14 cellular contexts compared by ENCODE assay signal in genomic region chr11:110196241-110196754, GRCh38.
A peak's percentile ranks its signal among the peaks of the same experiment; 100 is the strongest.
DNase-seq lines count a peak whose midpoint lies in the region; ATAC-seq, FAIRE-seq and TF ChIP-seq lines count a peak whose summit lies in the region.
"Had no signal": no experiment of that assay in that cellular context is flagged by ENCODE, and none has a peak within 500 bp of the region (broad histone marks: within the 10 kb centered on the region; RNA-seq: fewer than 3 reads in every experiment).

No MANE protein-coding gene starts in this region.

- H3K4me3 ChIP-seq in HCT116 (replicated peaks in 1 of 2; ENCODE audit: low read depth in 1 of 2, low read length in 2 of 2) (peak overlapping the region in 1 of 2 experiments; percentile 34; a peak in 2 of 4 replicates), astrocyte (ENCODE audit: insufficient read depth, low read depth, low read length) (no peak overlapping the region)
- H3K4me3 ChIP-seq: ascending aorta, gastroesophageal sphincter had no signal

- H2AFZ ChIP-seq in HCT116 (ENCODE audit: low read depth, low read length, poor library complexity, severe bottlenecking) (no peak overlapping the region), astrocyte (ENCODE audit: low read depth, low read length) (no peak overlapping the region)

- POLR2A ChIA-PET in HCT116 (lab: Charles Lee) = no interaction called here

- no peaks in the 10 kb centered on the region for H3K9me3 ChIP-seq in HCT116 (ENCODE audit: control insufficient read depth in 1 of 2, insufficient read depth in 1 of 2, low read depth in 1 of 2, low read length in 2 of 2)
- no peaks in the 10 kb centered on the region for H3K9me3 ChIP-seq in astrocyte (ENCODE audit: insufficient read depth, low read depth, low read length)
- H3K9me3 ChIP-seq: ascending aorta, gastroesophageal sphincter had no signal

- intact Hi-C loops in HCT116 (cut with micrococcal nuclease) = loop anchor here (10.0 kb wide), 1 partner anchor 1239 kb away; no protein-coding TSS in a partner anchor

- H3K4me2 ChIP-seq in HCT116 (ENCODE audit: low read length) (peak overlapping the region; percentile 53), astrocyte (ENCODE audit: low read length) (peak overlapping the region; percentile 62)

- RAD21 ChIA-PET in HCT116 (lab: Charles Lee; ENCODE audit: low non-redundant PET in 1 of 2, low total read pairs in 2 of 2, uncharacterized antibody in 2 of 2, unreplicated experiment in 2 of 2) = no interaction called here

- H3K4me1 ChIP-seq in HCT116 (ENCODE audit: control insufficient read depth in 1 of 2, insufficient read depth in 2 of 2, low read length in 2 of 2) (peaks cover 44 to 46% of the 10 kb centered on the region in 2 experiments), astrocyte (ENCODE audit: insufficient read depth, low read length) (peaks cover 38% of the 10 kb centered on the region)
- H3K4me1 ChIP-seq: ascending aorta, gastroesophageal sphincter had no signal

- peak; percentile 91 for FAIRE-seq in astrocyte (lab: Jason Lieb, UNC)

- peaks cover 38% of the 10 kb centered on the region for H3K4me1 Mint-ChIP-seq in astrocyte (ENCODE audit: low read depth, unreplicated experiment)

- CTCF ChIA-PET in HCT116 (lab: Charles Lee) = interaction anchor here (0.9 to 1.6 kb wide), 2 partner anchors 9 to 11 kb away, joined by 3 to 5 read pairs; no protein-coding TSS in a partner anchor

- no TSS peak for BruUV-seq in HCT116 (replicated peaks; lab: Mats Ljungman, UMichigan)

- H3K36me3 ChIP-seq in HCT116 (ENCODE audit: control insufficient read depth in 1 of 2, insufficient read depth in 2 of 2, low read length in 2 of 2) (no peaks in the 10 kb centered on the region), astrocyte (ENCODE audit: insufficient read depth, low read length) (no peaks in the 10 kb centered on the region)
- H3K36me3 ChIP-seq: ascending aorta, gastroesophageal sphincter had no signal

- no peaks in the 10 kb centered on the region for H3K9me3 Mint-ChIP-seq in astrocyte (ENCODE audit: unreplicated experiment)

- H3K27me3 ChIP-seq in HCT116 (ENCODE audit: insufficient read depth, low read length) = no peaks in the 10 kb centered on the region
- H3K27me3 ChIP-seq in astrocyte (ENCODE audit: insufficient read depth, low read length) = peaks cover 4% of the 10 kb centered on the region
- H3K27me3 ChIP-seq: ascending aorta, gastroesophageal sphincter had no signal

- H3K27ac Mint-ChIP-seq in astrocyte (ENCODE audit: unreplicated experiment) = peak overlapping the region; percentile 58
- H3K27ac Mint-ChIP-seq: B cell had no signal

- ATAC-seq in HCT116 (peak; percentile 37), GM21515 (IDR thresholded peaks at IDR 0.05; ENCODE audit: unreplicated experiment) (no peak)
- ATAC-seq: gastroesophageal sphincter had no signal

- H3K79me2 ChIP-seq in HCT116 (ENCODE audit: insufficient read depth, low read length) (no peaks in the 10 kb centered on the region), astrocyte (ENCODE audit: insufficient read depth, low read length) (no peaks in the 10 kb centered on the region)

- H3K27ac ChIP-seq in HCT116 (ENCODE audit: low read depth, low read length) = peak overlapping the region; percentile 80
- H3K27ac ChIP-seq in astrocyte (ENCODE audit: low read depth, low read length) = no peak overlapping the region
- H3K27ac ChIP-seq: ascending aorta, gastroesophageal sphincter had no signal

- no peak for TF ChIP-seq POLR2A in HCT116 (IDR thresholded peaks at IDR 0.05; ENCODE audit: borderline replicate concordance, extremely low read depth, insufficient read depth, insufficient read length)

- 0 out of 2 replicates have a peak, but pooled peaks cover 3% of the 10 kb centered on the region for H4K20me1 ChIP-seq in HCT116 (ENCODE audit: insufficient read depth)
- peaks cover 4% of the 10 kb centered on the region for H4K20me1 ChIP-seq in astrocyte (ENCODE audit: insufficient read depth, low read length)

- no peak; the same call in 1 of the 2 replicates for TF ChIP-seq RAD21 in HCT116 (IDR thresholded peaks at IDR 0.05; ENCODE audit: low read depth)

- no peak for TF ChIP-seq CTCF in HCT116 (IDR thresholded peaks at IDR 0.05 in 2 of 3, conservative IDR thresholded peaks at IDR 0.05 in 1 of 3; ENCODE audit: borderline replicate concordance in 1 of 3, insufficient read depth in 1 of 3, low read depth in 2 of 3, low read length in 2 of 3)
- no peak for TF ChIP-seq CTCF in astrocyte (IDR thresholded peaks at IDR 0.05; ENCODE audit: insufficient read depth, low read depth, low read length)

- H3K9me2 ChIP-seq in HCT116 (ENCODE audit: insufficient read depth) = no peaks in the 10 kb centered on the region

- H3K4me3 Mint-ChIP-seq in astrocyte (ENCODE audit: unreplicated experiment) = no peak overlapping the region
- H3K4me3 Mint-ChIP-seq: B cell had no signal

- no peaks in the 10 kb centered on the region for H3K27me3 Mint-ChIP-seq in astrocyte (ENCODE audit: low read depth, unreplicated experiment)

- H3K36me3 Mint-ChIP-seq in astrocyte (ENCODE audit: low read depth, unreplicated experiment) = no peaks in the 10 kb centered on the region

- DNase-seq in A172 (ENCODE audit: low spot score) (peak; percentile 69), HCT116 (ENCODE audit: low read depth, low spot score) (peak; percentile 38), astrocyte (ENCODE audit: low read depth) (peak; percentile 84), islet precursor cell (peak; percentile 70), DMS 273 (lab: John Stamatoyannopoulos, UW; ENCODE audit: unreplicated experiment) (no peak), OCI-M1 (lab: John Stamatoyannopoulos, UW) (no peak), NCI-H446 (lab: John Stamatoyannopoulos, UW) (no peak)
- DNase-seq: NCI-H446 treated with DMSO at 0.1 percent for 48 hours; stimulated activated CD4-positive, alpha-beta T cell treated with anti-CD3 and anti-CD28 coated beads, Interleukin-4, amount 100 ng/mL, for 24 hours; T-helper 1 cell had no signal

- peak overlapping the region; percentile 13; the same call in 1 of the 2 replicates for H3K9ac ChIP-seq in HCT116 (ENCODE audit: low read length)
- no peak overlapping the region for H3K9ac ChIP-seq in astrocyte (ENCODE audit: low read length)

TF ChIP-seq in HCT116, 20 proteins besides CTCF, POLR2A, EP300 and RAD21 (continues in another document):
- TF ChIP-seq FOSL1 (IDR thresholded peaks at IDR 0.05; ENCODE audit: low read depth) = peak; percentile 64
- peak; percentile 33; the same call in 1 of the 2 replicates for TF ChIP-seq MAX (IDR thresholded peaks at IDR 0.05)
- TF ChIP-seq ELF1 (IDR thresholded peaks at IDR 0.05; ENCODE audit: borderline replicate concordance, low read depth) = no peak
- TF ChIP-seq EZH2 (IDR thresholded peaks at IDR 0.05) = no peak
- TF ChIP-seq SP1 (IDR thresholded peaks at IDR 0.05; ENCODE audit: low read depth) = peak; percentile 60
- TF ChIP-seq EZH2phosphoT487 (IDR thresholded peaks at IDR 0.05; ENCODE audit: borderline replicate concordance) = no peak
- no peak for TF ChIP-seq POLR2AphosphoS5 (IDR thresholded peaks at IDR 0.05; ENCODE audit: low read depth, low read length)
- TF ChIP-seq, protein P1, sequence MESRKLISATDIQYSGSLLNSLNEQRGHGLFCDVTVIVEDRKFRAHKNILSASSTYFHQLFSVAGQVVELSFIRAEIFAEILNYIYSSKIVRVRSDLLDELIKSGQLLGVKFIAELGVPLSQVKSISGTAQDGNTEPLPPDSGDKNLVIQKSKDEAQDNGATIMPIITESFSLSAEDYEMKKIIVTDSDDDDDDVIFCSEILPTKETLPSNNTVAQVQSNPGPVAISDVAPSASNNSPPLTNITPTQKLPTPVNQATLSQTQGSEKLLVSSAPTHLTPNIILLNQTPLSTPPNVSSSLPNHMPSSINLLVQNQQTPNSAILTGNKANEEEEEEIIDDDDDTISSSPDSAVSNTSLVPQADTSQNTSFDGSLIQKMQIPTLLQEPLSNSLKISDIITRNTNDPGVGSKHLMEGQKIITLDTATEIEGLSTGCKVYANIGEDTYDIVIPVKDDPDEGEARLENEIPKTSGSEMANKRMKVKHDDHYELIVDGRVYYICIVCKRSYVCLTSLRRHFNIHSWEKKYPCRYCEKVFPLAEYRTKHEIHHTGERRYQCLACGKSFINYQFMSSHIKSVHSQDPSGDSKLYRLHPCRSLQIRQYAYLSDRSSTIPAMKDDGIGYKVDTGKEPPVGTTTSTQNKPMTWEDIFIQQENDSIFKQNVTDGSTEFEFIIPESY (IDR thresholded peaks at IDR 0.05; ENCODE audit: extremely low read depth, insufficient replicate concordance, low read length) = no peak
- TF ChIP-seq, protein P2, sequence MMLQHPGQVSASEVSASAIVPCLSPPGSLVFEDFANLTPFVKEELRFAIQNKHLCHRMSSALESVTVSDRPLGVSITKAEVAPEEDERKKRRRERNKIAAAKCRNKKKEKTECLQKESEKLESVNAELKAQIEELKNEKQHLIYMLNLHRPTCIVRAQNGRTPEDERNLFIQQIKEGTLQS (IDR thresholded peaks at IDR 0.05) = no peak
- no peak for TF ChIP-seq SRF (IDR thresholded peaks at IDR 0.05; ENCODE audit: low read depth)
- TF ChIP-seq SIN3A (IDR thresholded peaks at IDR 0.05; ENCODE audit: low read depth) = 0 out of 2 replicates have a peak, but pooled peaks have one; percentile 27

Comparison
In these comparisons a context has a peak if more than half of its experiments do, and no peak if none do; other contexts are left out.
1. DNase-seq: peak in A172 (single experiment), HCT116 (single experiment), astrocyte (single experiment) and islet precursor cell (single experiment); none in DMS 273 (single experiment), OCI-M1 (single experiment) and NCI-H446 (0 of 2).